ENCODE assay signal across 23 cellular contexts in the genomic region with DNA sequence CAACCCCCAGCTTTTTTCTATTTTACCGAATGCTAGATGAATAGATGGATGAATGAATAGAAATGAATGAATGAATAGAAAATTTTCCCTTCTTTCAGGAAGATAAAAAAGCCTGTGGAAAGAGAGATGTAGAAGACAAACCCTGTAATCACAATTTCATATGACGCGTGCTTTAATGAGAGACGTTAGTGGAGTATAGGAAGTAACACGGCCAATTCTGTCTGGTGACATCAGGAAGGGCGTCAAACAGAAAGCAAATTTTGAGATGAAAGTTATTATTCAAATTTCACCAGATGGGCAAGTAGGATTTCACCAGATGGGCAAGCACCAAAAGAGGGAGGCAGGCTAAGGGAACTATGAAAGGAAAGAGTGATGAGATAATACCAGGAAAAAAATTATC.
DNase-seq lines count a peak whose midpoint lies in the region; ATAC-seq and FAIRE-seq lines count a peak whose summit lies in the region.
"Had no signal": no experiment of that assay in that cellular context is flagged by ENCODE, and none has a peak within 500 bp of the region (broad histone marks: within the 10 kb centered on the region; RNA-seq: fewer than 3 reads in every experiment).

No MANE protein-coding gene starts in this region.

- no peaks in the 10 kb centered on the region for H3K9me3 ChIP-seq in CD4-positive, alpha-beta memory T cell (ENCODE audit: control insufficient read depth in 1 of 2, low read length in 2 of 2)
- no peaks in the 10 kb centered on the region for H3K9me3 ChIP-seq in T-helper 17 cell (ENCODE audit: control insufficient read depth, low read length, poor library complexity, severe bottlenecking)
- H3K9me3 ChIP-seq in effector memory CD4-positive, alpha-beta T cell (ENCODE audit: control insufficient read depth, low read length) = no peaks in the 10 kb centered on the region

- H3K27me3 ChIP-seq in CD4-positive, alpha-beta memory T cell (ENCODE audit: insufficient read depth, low read length) = no peaks in the 10 kb centered on the region
- H3K27me3 ChIP-seq in effector memory CD4-positive, alpha-beta T cell (replicated peaks; ENCODE audit: control insufficient read depth, insufficient read depth, low read length, poor library complexity, severe bottlenecking) = no peaks in the 10 kb centered on the region

- H3K27me3 Mint-ChIP-seq in activated T-cell treated with anti-CD3 and anti-CD28 coated beads, Interleukin-2, amount 50 U/mL, for 72 hours (ENCODE audit: low read depth) = no peaks in the 10 kb centered on the region
- peaks cover 0 to 3% of the 10 kb centered on the region in 2 donors for H3K27me3 Mint-ChIP-seq in CD4-positive, alpha-beta memory T cell
- H3K27me3 Mint-ChIP-seq in T-helper 17 cell = no peaks in the 10 kb centered on the region

- POLR2A ChIA-PET in CD4-positive, alpha-beta memory T cell (lab: Charles Lee; ENCODE audit: partially characterized antibody) = interaction anchor here (3.5 to 4.7 kb wide), 2 partner anchors 176 to 189 kb away, joined by 42 to 65 read pairs; no protein-coding TSS in a partner anchor

- no peaks in the 10 kb centered on the region for H3K36me3 ChIP-seq in CD4-positive, alpha-beta memory T cell (ENCODE audit: insufficient read depth, low read length)
- H3K36me3 ChIP-seq in effector memory CD4-positive, alpha-beta T cell (ENCODE audit: control insufficient read depth, insufficient read depth, low read length) = no peaks in the 10 kb centered on the region

- no peak overlapping the region for H3K4me3 ChIP-seq in CD4-positive, alpha-beta memory T cell (ENCODE audit: low read length in 2 of 2)
- H3K4me3 ChIP-seq in effector memory CD4-positive, alpha-beta T cell (ENCODE audit: insufficient read depth, low read depth, low read length, poor library complexity, severe bottlenecking) = no peak overlapping the region

- H3K4me3 Mint-ChIP-seq in activated T-cell treated with anti-CD3 and anti-CD28 coated beads, Interleukin-2, amount 50 U/mL, for 72 hours = peak overlapping the region; percentile 29 to 50
- peak overlapping the region in 7 of 8 donors; percentile 33 to 73 (median 62) for H3K4me3 Mint-ChIP-seq in CD4-positive, alpha-beta memory T cell
- H3K4me3 Mint-ChIP-seq in T-helper 17 cell = peak overlapping the region; percentile 21

- H3K9me3 Mint-ChIP-seq in activated T-cell treated with anti-CD3 and anti-CD28 coated beads, Interleukin-2, amount 50 U/mL, for 72 hours = no peaks in the 10 kb centered on the region
- H3K9me3 Mint-ChIP-seq in CD4-positive, alpha-beta memory T cell = no peaks in the 10 kb centered on the region

- no peaks in the 10 kb centered on the region for H3K4me1 ChIP-seq in CD4-positive, alpha-beta memory T cell (ENCODE audit: insufficient read depth, low read length)
- no peaks in the 10 kb centered on the region for H3K4me1 ChIP-seq in effector memory CD4-positive, alpha-beta T cell (ENCODE audit: control insufficient read depth, insufficient read depth, low read length, poor library complexity, severe bottlenecking)

- FAIRE-seq in RCC 7860 (lab: Jason Lieb, UNC) = no peak

- peaks cover 21% of the 10 kb centered on the region for H3K4me1 Mint-ChIP-seq in activated T-cell treated with anti-CD3 and anti-CD28 coated beads, Interleukin-2, amount 50 U/mL, for 72 hours (ENCODE audit: low read depth)
- peaks cover under 1 to 5% (median 2%) of the 10 kb centered on the region in 4 donors for H3K4me1 Mint-ChIP-seq in CD4-positive, alpha-beta memory T cell
- peaks cover 2% of the 10 kb centered on the region for H3K4me1 Mint-ChIP-seq in T-helper 17 cell

- no peak overlapping the region for H3K27ac Mint-ChIP-seq in activated T-cell treated with anti-CD3 and anti-CD28 coated beads, Interleukin-2, amount 50 U/mL, for 72 hours
- peak overlapping the region; percentile 78 to 89 (median 79) for H3K27ac Mint-ChIP-seq in CD4-positive, alpha-beta memory T cell
- no peak overlapping the region for H3K27ac Mint-ChIP-seq in T-helper 17 cell

- intact Hi-C loops in CD4-positive, alpha-beta memory T cell (cut with micrococcal nuclease) = no loop called here

- H3K36me3 Mint-ChIP-seq in activated T-cell treated with anti-CD3 and anti-CD28 coated beads, Interleukin-2, amount 50 U/mL, for 72 hours (ENCODE audit: insufficient read depth in 2 of 2) = no peaks in the 10 kb centered on the region
- no peaks in the 10 kb centered on the region for H3K36me3 Mint-ChIP-seq in CD4-positive, alpha-beta memory T cell
- no peaks in the 10 kb centered on the region for H3K36me3 Mint-ChIP-seq in T-helper 17 cell (ENCODE audit: low read depth)

- DNase-seq in activated T-cell treated with anti-CD3 and anti-CD28 coated beads, Interleukin-2, amount 50 U/mL, for 72 hours = no peak
- DNase-seq in activated T-cell treated with anti-CD3 and anti-CD28 coated beads for 4 hours = no peak
- no peak for DNase-seq in CD4-positive, alpha-beta memory T cell
- DNase-seq in T-helper 17 cell = no peak
- DNase-seq in effector memory CD4-positive, alpha-beta T cell = no peak
- DNase-seq in RCC 7860 (ENCODE audit: low spot score) = no peak
- no peak for DNase-seq in NCI-H526 treated with DMSO at 0.1 percent for 48 hours (lab: John Stamatoyannopoulos, UW)
- DNase-seq: ACHN, Calu3, GF-D8, GOT3, NCI-H1417, NCI-H187, NCI-H345, NCI-H524 treated with DMSO at 0.1 percent for 48 hours, PC-3, SIG-M5 had no signal

- H3K27ac ChIP-seq in CD4-positive, alpha-beta memory T cell (ENCODE audit: low read depth, low read length) = peak overlapping the region; percentile 41
- peak overlapping the region; percentile 21 for H3K27ac ChIP-seq in effector memory CD4-positive, alpha-beta T cell (ENCODE audit: insufficient read depth, low read length, poor library complexity, severe bottlenecking)
- H3K27ac ChIP-seq: C4-2B, HL-60, KMS-11, RWPE1 had no signal

- CTCF ChIA-PET in CD4-positive, alpha-beta memory T cell (lab: Charles Lee; ENCODE audit: partially characterized antibody) = no interaction called here

- ATAC-seq in activated T-cell treated with anti-CD3 and anti-CD28 coated beads, Interleukin-2, amount 50 U/mL, for 72 hours (replicated peaks in 1 of 2) = no peak
- ATAC-seq in T-helper 17 cell (peak; percentile 60), GM18868 (IDR thresholded peaks at IDR 0.05; ENCODE audit: unreplicated experiment) (no peak)
- ATAC-seq: HCT116, PC-3 had no signal

Comparison
In these comparisons a context has a peak if more than half of its experiments do, and no peak if none do; other contexts are left out.
1. H3K27ac Mint-ChIP-seq: peak in CD4-positive, alpha-beta memory T cell (7 of 7); none in activated T-cell treated with anti-CD3 and anti-CD28 coated beads, Interleukin-2, amount 50 U/mL, for 72 hours (single experiment) and T-helper 17 cell (single experiment).
2. Peak in every context shown above with its lines, with median percentiles within 50 percentile points of each other: H3K4me3 Mint-ChIP-seq.